In genomic region chr10:73997479-73997805, GRCh38 we compare ENCODE assay signal across 8 cellular contexts. TPM values are rescaled to one million over a fixed set of nuclear protein-coding genes. Genes with fewer than 3 reads are reported as not detected.
DNase-seq lines count a peak whose midpoint lies in the region; ATAC-seq and TF ChIP-seq lines count a peak whose summit lies in the region.

No MANE protein-coding gene starts in this region.

- H3K4me1 ChIP-seq in prostate gland (replicated peaks), result no peaks in the 10 kb centered on the region

- no peaks in the 10 kb centered on the region for H3K27me3 ChIP-seq in prostate gland (replicated peaks; ENCODE audit: insufficient read depth)

- intact Hi-C loops in prostate gland (cut with DNase I), result no loop called here

- peak; percentile 49 for DNase-seq in GM13977 (ENCODE audit: low spot score)
- no peak for DNase-seq in foreskin fibroblast
- DNase-seq in prostate gland (ENCODE audit: low spot score), result no peak
- DNase-seq in G401 (ENCODE audit: low spot score), result no peak
- no peak for DNase-seq in retina

- H3K36me3 ChIP-seq in prostate gland, result no peaks in the 10 kb centered on the region

- H3K27me3 Mint-ChIP-seq in IgD-negative memory B cell, result no peaks in the 10 kb centered on the region

- TF ChIP-seq POLR2A in prostate gland (IDR thresholded peaks at IDR 0.05), result no peak

- no peaks in the 10 kb centered on the region for H3K36me3 Mint-ChIP-seq in IgD-negative memory B cell

- 0% methylated on average over 13 of the region's 13 CpGs for WGBS in prostate gland

- H3K4me1 Mint-ChIP-seq in IgD-negative memory B cell, result peaks cover 27 to 44% (median 36%) of the 10 kb centered on the region in 3 donors

- peak overlapping the region; percentile 63 to 99 (median 65) for H3K27ac Mint-ChIP-seq in IgD-negative memory B cell

- no peak for TF ChIP-seq CTCF in GM13977 (IDR thresholded peaks at IDR 0.05; ENCODE audit: extremely low read depth, insufficient read depth, missing control alignments)
- no peak for TF ChIP-seq CTCF in foreskin fibroblast (IDR thresholded peaks at IDR 0.05; ENCODE audit: low read depth, low read length)
- TF ChIP-seq CTCF in prostate gland (IDR thresholded peaks at IDR 0.05), result no peak

- peak; percentile 70 for ATAC-seq in GM21717 (IDR thresholded peaks at IDR 0.05; ENCODE audit: unreplicated experiment)
- ATAC-seq in activated CD4-positive, CD25-positive, alpha-beta regulatory T cell treated with anti-CD3 and anti-CD28 coated beads, Interleukin-2, amount 50 U/mL, for 24 hours, result peak; percentile 68 to 72

- H3K4me3 Mint-ChIP-seq in IgD-negative memory B cell, result peak overlapping the region; percentile 86 to 99 (median 98)

- in situ Hi-C loops in GM13977 (cut with MboI; ENCODE audit: low pct_unique_long_range_greater_than_20kb, low sequenced_read_pairs, unreplicated experiment), result no loop called here
- in situ Hi-C loops in G401 (cut with HindIII; ENCODE audit: low sequenced_read_pairs), result no loop called here

- H3K4me3 ChIP-seq in foreskin fibroblast (ENCODE audit: low read depth in 1 of 2, low read length in 2 of 2) (peak overlapping the region; percentile 64 to 99), prostate gland (peak overlapping the region; percentile 93 to 98)

- H3K9me3 Mint-ChIP-seq in IgD-negative memory B cell, result no peaks in the 10 kb centered on the region

- peak overlapping the region; percentile 95 to 98 for H3K27ac ChIP-seq in prostate gland

- no peaks in the 10 kb centered on the region for H3K9me3 ChIP-seq in prostate gland

RNA-seq across cellular contexts. Expression of gene VCL, which starts 0.5 kb away (rescaled TPM):
- 44.2 TPM for polyA plus RNA-seq in IgD-negative memory B cell
- total RNA-seq in prostate gland, result 100 to 1,000 TPM in 1 of 2 donors, 10 to 100 TPM in 1; 97.2 to 285 TPM
- total RNA-seq in G401 (2014; rRNA removed; shearing (Covaris generic)), result 310 and 384 TPM in 2 replicates
